9 cellular contexts compared by ENCODE assay signal in the genomic region with DNA sequence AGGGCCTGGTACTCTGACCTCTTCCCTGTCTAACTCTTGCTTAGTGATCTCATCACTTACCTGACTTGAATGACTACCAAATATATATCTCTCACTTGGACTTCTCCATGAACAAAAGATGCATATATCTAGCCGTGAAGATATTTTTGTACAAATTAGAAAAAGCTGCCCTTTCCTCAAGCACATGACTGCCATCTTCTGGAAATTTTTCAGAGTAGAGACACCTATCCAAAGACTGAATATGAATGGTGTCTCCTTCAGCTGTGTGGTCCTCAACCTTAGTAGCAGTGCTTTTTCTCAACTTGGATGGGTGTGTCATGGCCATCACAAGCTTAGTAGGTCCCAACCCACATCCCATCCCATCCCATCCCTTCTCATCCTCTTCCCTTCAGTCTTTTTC.
DNase-seq lines count a peak whose midpoint lies in the region; ATAC-seq and TF ChIP-seq lines count a peak whose summit lies in the region.
"Had no signal": no experiment of that assay in that cellular context is flagged by ENCODE, and none has a peak within 500 bp of the region (broad histone marks: within the 10 kb centered on the region; RNA-seq: fewer than 3 reads in every experiment).

No MANE protein-coding gene starts in this region.

- no peaks in the 10 kb centered on the region for H3K79me2 ChIP-seq in smooth muscle cell (ENCODE audit: low read depth)

- no peaks in the 10 kb centered on the region for H4K20me1 ChIP-seq in smooth muscle cell (ENCODE audit: low read depth)

- 58% methylated on average over 1 of the region's 1 CpG for WGBS in smooth muscle cell (ENCODE audit: low lambda C conversion rate)

- H3K36me3 ChIP-seq in smooth muscle cell (ENCODE audit: low read depth), result no peaks in the 10 kb centered on the region
- H3K36me3 ChIP-seq: thoracic aorta had no signal

- peak; percentile 4 for DNase-seq in NCI-H2196 (lab: John Stamatoyannopoulos, UW; ENCODE audit: unreplicated experiment)
- no peak for DNase-seq in NCI-H2196 treated with DMSO at 0.1 percent for 48 hours (lab: John Stamatoyannopoulos, UW; ENCODE audit: unreplicated experiment)
- peak; percentile 8 for DNase-seq in NCI-H69 (lab: John Stamatoyannopoulos, UW)
- peak; percentile 54 for DNase-seq in epithelial cell of esophagus (ENCODE audit: low read depth)
- DNase-seq in smooth muscle cell (lab: John Stamatoyannopoulos, UW; ENCODE audit: unreplicated experiment), result no peak
- no peak for DNase-seq in GF-D8 (lab: John Stamatoyannopoulos, UW)
- no peak for DNase-seq in activated naive CD4-positive, alpha-beta T cell treated with anti-CD3 and anti-CD28 coated beads, Interleukin-2, amount 50 U/mL, for 16 hours

- no peak overlapping the region for H3K9ac ChIP-seq in smooth muscle cell (ENCODE audit: low read depth)

- no peaks in the 10 kb centered on the region for H3F3A ChIP-seq in smooth muscle cell (ENCODE audit: low read depth)

- H3K27ac ChIP-seq in smooth muscle cell (ENCODE audit: low read depth), result no peak overlapping the region
- H3K27ac ChIP-seq: thoracic aorta had no signal

- H3K27me3 ChIP-seq in smooth muscle cell (ENCODE audit: low read depth), result no peaks in the 10 kb centered on the region

- H3K4me2 ChIP-seq in smooth muscle cell, result no peak overlapping the region

- no peak overlapping the region for H3K4me3 ChIP-seq in epithelial cell of esophagus (ENCODE audit: low read length)
- H3K4me3 ChIP-seq in smooth muscle cell, result no peak overlapping the region
- H3K4me3 ChIP-seq: thoracic aorta had no signal

- no peak for ATAC-seq in GM19452 (IDR thresholded peaks at IDR 0.05; ENCODE audit: unreplicated experiment)

- TF ChIP-seq CTCF in epithelial cell of esophagus (IDR thresholded peaks at IDR 0.05; ENCODE audit: insufficient read depth, low read depth, low read length, missing control alignments) (peak; percentile 57), smooth muscle cell (IDR thresholded peaks at IDR 0.05; ENCODE audit: borderline replicate concordance, insufficient read depth, poor library complexity, severe bottlenecking) (peak; percentile 37)

- H2AFZ ChIP-seq in smooth muscle cell (ENCODE audit: low read depth), result no peak overlapping the region

- no peaks in the 10 kb centered on the region for H3K9me3 ChIP-seq in smooth muscle cell (replicated peaks; ENCODE audit: low read depth)
- H3K9me3 ChIP-seq: thoracic aorta had no signal

- H3K4me1 ChIP-seq in smooth muscle cell (ENCODE audit: low read depth), result no peaks in the 10 kb centered on the region

Comparison
In these comparisons a context has a peak if more than half of its experiments do, and no peak if none do; other contexts are left out.
1. DNase-seq: peak in NCI-H2196 (single experiment), NCI-H69 (single experiment) and epithelial cell of esophagus (single experiment); none in NCI-H2196 treated with DMSO at 0.1 percent for 48 hours (single experiment), smooth muscle cell (single experiment), GF-D8 (single experiment) and activated naive CD4-positive, alpha-beta T cell treated with anti-CD3 and anti-CD28 coated beads, Interleukin-2, amount 50 U/mL, for 16 hours (single experiment).